1 cellular context compared by ENCODE assay signal in genomic region chr11:119728651-119729580, GRCh38.
TF ChIP-seq lines count a peak whose summit lies in the region.

A gene with protein sequence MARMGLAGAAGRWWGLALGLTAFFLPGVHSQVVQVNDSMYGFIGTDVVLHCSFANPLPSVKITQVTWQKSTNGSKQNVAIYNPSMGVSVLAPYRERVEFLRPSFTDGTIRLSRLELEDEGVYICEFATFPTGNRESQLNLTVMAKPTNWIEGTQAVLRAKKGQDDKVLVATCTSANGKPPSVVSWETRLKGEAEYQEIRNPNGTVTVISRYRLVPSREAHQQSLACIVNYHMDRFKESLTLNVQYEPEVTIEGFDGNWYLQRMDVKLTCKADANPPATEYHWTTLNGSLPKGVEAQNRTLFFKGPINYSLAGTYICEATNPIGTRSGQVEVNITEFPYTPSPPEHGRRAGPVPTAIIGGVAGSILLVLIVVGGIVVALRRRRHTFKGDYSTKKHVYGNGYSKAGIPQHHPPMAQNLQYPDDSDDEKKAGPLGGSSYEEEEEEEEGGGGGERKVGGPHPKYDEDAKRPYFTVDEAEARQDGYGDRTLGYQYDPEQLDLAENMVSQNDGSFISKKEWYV (minus strand): TSS chr11:119729200. CDS start chr11:119728553, 647 bp downstream.

TF ChIP-seq in K562, 482 proteins besides CTCF, POLR2A, EP300 and RAD21 (continued from another document and continues in another):
- TF ChIP-seq TAF1 (IDR thresholded peaks at IDR 0.05; ENCODE audit: control insufficient read depth, extremely low read depth, insufficient read depth, low read length, severe bottlenecking): no peak
- no peak for TF ChIP-seq REST (CRISPR knock-in tag; IDR thresholded peaks at IDR 0.05; ENCODE audit: low read depth)
- no peak for TF ChIP-seq ZNF23 (CRISPR knock-in tag; IDR thresholded peaks at IDR 0.05)
- TF ChIP-seq MGA (IDR thresholded peaks at IDR 0.05): no peak
- TF ChIP-seq, protein P1, sequence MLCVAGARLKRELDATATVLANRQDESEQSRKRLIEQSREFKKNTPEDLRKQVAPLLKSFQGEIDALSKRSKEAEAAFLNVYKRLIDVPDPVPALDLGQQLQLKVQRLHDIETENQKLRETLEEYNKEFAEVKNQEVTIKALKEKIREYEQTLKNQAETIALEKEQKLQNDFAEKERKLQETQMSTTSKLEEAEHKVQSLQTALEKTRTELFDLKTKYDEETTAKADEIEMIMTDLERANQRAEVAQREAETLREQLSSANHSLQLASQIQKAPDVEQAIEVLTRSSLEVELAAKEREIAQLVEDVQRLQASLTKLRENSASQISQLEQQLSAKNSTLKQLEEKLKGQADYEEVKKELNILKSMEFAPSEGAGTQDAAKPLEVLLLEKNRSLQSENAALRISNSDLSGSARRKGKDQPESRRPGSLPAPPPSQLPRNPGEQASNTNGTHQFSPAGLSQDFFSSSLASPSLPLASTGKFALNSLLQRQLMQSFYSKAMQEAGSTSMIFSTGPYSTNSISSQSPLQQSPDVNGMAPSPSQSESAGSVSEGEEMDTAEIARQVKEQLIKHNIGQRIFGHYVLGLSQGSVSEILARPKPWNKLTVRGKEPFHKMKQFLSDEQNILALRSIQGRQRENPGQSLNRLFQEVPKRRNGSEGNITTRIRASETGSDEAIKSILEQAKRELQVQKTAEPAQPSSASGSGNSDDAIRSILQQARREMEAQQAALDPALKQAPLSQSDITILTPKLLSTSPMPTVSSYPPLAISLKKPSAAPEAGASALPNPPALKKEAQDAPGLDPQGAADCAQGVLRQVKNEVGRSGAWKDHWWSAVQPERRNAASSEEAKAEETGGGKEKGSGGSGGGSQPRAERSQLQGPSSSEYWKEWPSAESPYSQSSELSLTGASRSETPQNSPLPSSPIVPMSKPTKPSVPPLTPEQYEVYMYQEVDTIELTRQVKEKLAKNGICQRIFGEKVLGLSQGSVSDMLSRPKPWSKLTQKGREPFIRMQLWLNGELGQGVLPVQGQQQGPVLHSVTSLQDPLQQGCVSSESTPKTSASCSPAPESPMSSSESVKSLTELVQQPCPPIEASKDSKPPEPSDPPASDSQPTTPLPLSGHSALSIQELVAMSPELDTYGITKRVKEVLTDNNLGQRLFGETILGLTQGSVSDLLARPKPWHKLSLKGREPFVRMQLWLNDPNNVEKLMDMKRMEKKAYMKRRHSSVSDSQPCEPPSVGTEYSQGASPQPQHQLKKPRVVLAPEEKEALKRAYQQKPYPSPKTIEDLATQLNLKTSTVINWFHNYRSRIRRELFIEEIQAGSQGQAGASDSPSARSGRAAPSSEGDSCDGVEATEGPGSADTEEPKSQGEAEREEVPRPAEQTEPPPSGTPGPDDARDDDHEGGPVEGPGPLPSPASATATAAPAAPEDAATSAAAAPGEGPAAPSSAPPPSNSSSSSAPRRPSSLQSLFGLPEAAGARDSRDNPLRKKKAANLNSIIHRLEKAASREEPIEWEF (CRISPR knock-in tag; IDR thresholded peaks at IDR 0.05): no peak
- no peak for TF ChIP-seq C11orf30 (IDR thresholded peaks at IDR 0.05; ENCODE audit: low read depth)
- no peak for TF ChIP-seq JUN (IDR thresholded peaks at IDR 0.05; ENCODE audit: borderline replicate concordance, low read depth, low read length)
- TF ChIP-seq JUN (CRISPR knock-in tag; IDR thresholded peaks at IDR 0.05; ENCODE audit: borderline replicate concordance): no peak
- TF ChIP-seq, protein P2, sequence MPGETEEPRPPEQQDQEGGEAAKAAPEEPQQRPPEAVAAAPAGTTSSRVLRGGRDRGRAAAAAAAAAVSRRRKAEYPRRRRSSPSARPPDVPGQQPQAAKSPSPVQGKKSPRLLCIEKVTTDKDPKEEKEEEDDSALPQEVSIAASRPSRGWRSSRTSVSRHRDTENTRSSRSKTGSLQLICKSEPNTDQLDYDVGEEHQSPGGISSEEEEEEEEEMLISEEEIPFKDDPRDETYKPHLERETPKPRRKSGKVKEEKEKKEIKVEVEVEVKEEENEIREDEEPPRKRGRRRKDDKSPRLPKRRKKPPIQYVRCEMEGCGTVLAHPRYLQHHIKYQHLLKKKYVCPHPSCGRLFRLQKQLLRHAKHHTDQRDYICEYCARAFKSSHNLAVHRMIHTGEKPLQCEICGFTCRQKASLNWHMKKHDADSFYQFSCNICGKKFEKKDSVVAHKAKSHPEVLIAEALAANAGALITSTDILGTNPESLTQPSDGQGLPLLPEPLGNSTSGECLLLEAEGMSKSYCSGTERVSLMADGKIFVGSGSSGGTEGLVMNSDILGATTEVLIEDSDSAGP (CRISPR knock-in tag; IDR thresholded peaks at IDR 0.05): no peak
- no peak for TF ChIP-seq MTF1 (CRISPR knock-in tag; IDR thresholded peaks at IDR 0.05; ENCODE audit: borderline replicate concordance)
- no peak for TF ChIP-seq DIDO1 (tag; IDR thresholded peaks at IDR 0.05; ENCODE audit: low read depth)
- TF ChIP-seq RFX7 (CRISPR knock-in tag; IDR thresholded peaks at IDR 0.05): no peak
- 0 out of 2 replicates have a peak, but pooled peaks have one; percentile 16 for TF ChIP-seq ESRRA (IDR thresholded peaks at IDR 0.05; ENCODE audit: borderline replicate concordance, low read depth)
